In genomic region chr5:120362426-120362825, GRCh38 we compare ENCODE assay signal across 1 cellular context.
TF ChIP-seq lines count a peak whose summit lies in the region.

No MANE protein-coding gene starts in this region.

TF ChIP-seq in IMR-90, 13 proteins besides CTCF, POLR2A, EP300 and RAD21 (continued from another document):
- TF ChIP-seq NFE2L2 (IDR thresholded peaks at IDR 0.05; ENCODE audit: low read depth, low read length): no peak
